19 cellular contexts compared by ENCODE assay signal in genomic region chr2:235042576-235043515, GRCh38.
"Had no signal": no experiment of that assay in that cellular context is flagged by ENCODE, and none has a peak within 500 bp of the region (broad histone marks: within the 10 kb centered on the region; RNA-seq: fewer than 3 reads in every experiment).

No MANE protein-coding gene starts in this region.

- H3K36me3 Mint-ChIP-seq: immature natural killer cell; naive thymus-derived CD4-positive, alpha-beta T cell had no signal

- H3K9me3 Mint-ChIP-seq: immature natural killer cell; naive thymus-derived CD4-positive, alpha-beta T cell; neural crest cell had no signal

- H3K4me3 ChIP-seq: cardiac muscle cell, esophagus squamous epithelium, left lung, pancreas, prostate gland, skin epidermis, tibial artery had no signal

- H3K27ac Mint-ChIP-seq: immature natural killer cell; naive thymus-derived CD4-positive, alpha-beta T cell had no signal

- H3K27me3 ChIP-seq: cardiac muscle cell, esophagus squamous epithelium, foreskin keratinocyte, left lung, pancreas, tibial artery had no signal

- H3K4me1 ChIP-seq: tibial artery had no signal

- H3K27ac ChIP-seq: cardiac muscle cell, foreskin keratinocyte, tibial artery had no signal

- H3K4me3 Mint-ChIP-seq: immature natural killer cell; naive thymus-derived CD4-positive, alpha-beta T cell; neural crest cell had no signal

- ATAC-seq: foreskin keratinocyte; left lung; naive thymus-derived CD4-positive, alpha-beta T cell; pancreas; sciatic nerve had no signal

- H3K9me3 ChIP-seq: esophagus squamous epithelium, left lung, pancreas, prostate gland, tibial artery had no signal

- DNase-seq: cerebellar nuclear complex; dermis blood vessel endothelial cell; esophagus squamous epithelium; foreskin keratinocyte; immature natural killer cell; left lung; mammary epithelial cell; naive thymus-derived CD4-positive, alpha-beta T cell; occipital lobe; stimulated activated CD4-positive, alpha-beta T cell treated with anti-CD3 and anti-CD28 coated beads, Interleukin-12 subunit alpha, Interleukin-12 subunit beta, amount 100 ng/mL, for 4 hours; stimulated activated CD4-positive, alpha-beta T cell treated with anti-CD3 and anti-CD28 coated beads, Interleukin-2, amount 100 ng/mL, for 48 hours; stimulated activated naive CD4-positive, alpha-beta T cell treated with Interleukin-2 at 50 U/mL for 16 hours had no signal
